8 cellular contexts compared by ENCODE assay signal in the genomic region with DNA sequence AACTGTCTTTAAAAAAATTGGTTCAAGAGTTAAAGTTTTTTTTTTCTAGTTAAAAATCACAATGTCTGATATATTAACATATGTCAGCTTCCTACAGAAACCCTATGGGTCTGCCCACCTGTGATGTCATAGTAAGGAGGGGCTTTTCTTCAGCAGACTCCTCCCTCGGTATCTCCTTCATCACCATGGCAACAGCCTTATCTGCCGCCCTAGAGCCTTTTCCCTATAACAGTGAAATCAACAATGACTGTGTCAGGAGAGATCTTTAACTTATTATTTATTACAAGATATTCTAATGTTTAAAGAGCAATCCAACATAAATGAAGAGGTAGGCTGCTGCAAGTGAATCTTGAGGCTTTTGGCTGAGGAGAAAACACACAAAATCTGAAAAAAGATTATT.
DNase-seq lines count a peak whose midpoint lies in the region; ATAC-seq, FAIRE-seq and TF ChIP-seq lines count a peak whose summit lies in the region.

No MANE protein-coding gene starts in this region.

- no peak for TF ChIP-seq CTCF in GM12864 (IDR thresholded peaks at IDR 0.05; ENCODE audit: low read depth, low read length, missing control alignments)

- peak; percentile 25 for DNase-seq in GM12864 (ENCODE audit: low read depth)
- peak; percentile 2 for DNase-seq in HTR-8/SVneo (ENCODE audit: insufficient read length, low spot score)
- DNase-seq in SW480 (ENCODE audit: low spot score): peak; percentile 58
- DNase-seq in iPS-NIHi7 (ENCODE audit: extremely low spot score): peak; percentile 83
- no peak for DNase-seq in GM19240 (ENCODE audit: insufficient read length, low spot score)
- DNase-seq in midbrain (lab: John Stamatoyannopoulos, UW): no peak
- DNase-seq in activated effector memory CD4-positive, alpha-beta T cell treated with anti-CD3 and anti-CD28 coated beads, Interleukin-2, amount 50 U/mL, for 16 hours: no peak

- FAIRE-seq in HTR-8/SVneo (lab: Jason Lieb, UNC): no peak

- no peak overlapping the region for H3K4me3 ChIP-seq in GM12864 (ENCODE audit: low read depth, low read length)

- peak; percentile 92 for ATAC-seq in GM21576 (IDR thresholded peaks at IDR 0.05; ENCODE audit: unreplicated experiment)

Comparison
In these comparisons a context has a peak if more than half of its experiments do, and no peak if none do; other contexts are left out.
1. DNase-seq: peak in GM12864 (single experiment), HTR-8/SVneo (single experiment), SW480 (single experiment) and iPS-NIHi7 (single experiment); none in GM19240 (single experiment), midbrain (single experiment) and activated effector memory CD4-positive, alpha-beta T cell treated with anti-CD3 and anti-CD28 coated beads, Interleukin-2, amount 50 U/mL, for 16 hours (single experiment).